11 cellular contexts compared by ENCODE assay signal in genomic region chr1:10634428-10635384, GRCh38.
DNase-seq lines count a peak whose midpoint lies in the region; ATAC-seq, FAIRE-seq and TF ChIP-seq lines count a peak whose summit lies in the region.
"Had no signal": no experiment of that assay in that cellular context is flagged by ENCODE, and none has a peak within 500 bp of the region (broad histone marks: within the 10 kb centered on the region; RNA-seq: fewer than 3 reads in every experiment).

No MANE protein-coding gene starts in this region.

- TF ChIP-seq CTCF in D721Med (IDR thresholded peaks at IDR 0.05; ENCODE audit: insufficient read depth, missing control alignments) (peak; percentile 19), RWPE1 (conservative IDR thresholded peaks at IDR 0.05; ENCODE audit: low read depth) (no peak)

- CTCF ChIA-PET in RWPE1 (lab: Yijun Ruan, JAX), result interaction anchor here (0.6 to 1.5 kb wide), 2 partner anchors 128 to 190 kb away, joined by 3 to 5 read pairs; no protein-coding TSS in a partner anchor

- intact Hi-C loops in Right ventricle myocardium superior (cut with DNase I), result no loop called here
- intact Hi-C loops in sciatic nerve (cut with DNase I), result no loop called here

- POLR2A ChIA-PET in RWPE1 (lab: Yijun Ruan, JAX; ENCODE audit: low non-redundant PET), result no interaction called here

- peak overlapping the region; percentile 99 for H3K27ac ChIP-seq in RWPE1
- H3K27ac ChIP-seq: neutrophil had no signal

- DNase-seq in D721Med (ENCODE audit: insufficient read length, low spot score), result no peak
- peak; percentile 34 for DNase-seq in RWPE1 (ENCODE audit: low spot score)
- no peak for DNase-seq in Right ventricle myocardium superior
- no peak for DNase-seq in sciatic nerve (ENCODE audit: low spot score)
- DNase-seq in stimulated activated CD4-positive, alpha-beta T cell treated with anti-CD3 and anti-CD28 coated beads, Interleukin-2, amount 100 ng/mL, for 48 hours, result no peak
- DNase-seq in SKM-1 treated with dmso at 0.1 percent for 144 hours (lab: John Stamatoyannopoulos, UW; ENCODE audit: unreplicated experiment), result no peak
- no peak for DNase-seq in activated naive CD4-positive, alpha-beta T cell (lab: John Stamatoyannopoulos, UW)
- DNase-seq: DMS153, T-cell had no signal

- ATAC-seq in Right ventricle myocardium superior (ENCODE audit: poor library complexity), result peak; percentile 35
- ATAC-seq in sciatic nerve, result peak; percentile 61
- ATAC-seq in GM18498 (IDR thresholded peaks at IDR 0.05; ENCODE audit: unreplicated experiment), result no peak
- ATAC-seq: T-cell had no signal

- no peak for FAIRE-seq in D721Med (lab: Jason Lieb, UNC)
